8 cellular contexts compared by ENCODE assay signal in genomic region chr17:2796164-2797140, GRCh38. TPM values are rescaled to one million over a fixed set of nuclear protein-coding genes. Genes with fewer than 3 reads are reported as not detected.
DNase-seq lines count a peak whose midpoint lies in the region; ATAC-seq and TF ChIP-seq lines count a peak whose summit lies in the region.

TSS of gene RAP1GAP2 (plus strand) at chr17:2796438. CDS start at chr17:2796528, 90 bp downstream.

- H3K4me1 ChIP-seq in naive thymus-derived CD4-positive, alpha-beta T cell (ENCODE audit: control insufficient read depth in 2 of 2, insufficient read depth in 2 of 2, low read length in 2 of 2), result peaks cover 52 to 61% of the 10 kb centered on the region in 2 donors
- H3K4me1 ChIP-seq in suprapubic skin, result peaks cover 2% of the 10 kb centered on the region

- peaks cover 5% of the 10 kb centered on the region for H3K27me3 Mint-ChIP-seq in brain
- peaks cover 0 to 4% (median 0%) of the 10 kb centered on the region in 5 donors for H3K27me3 Mint-ChIP-seq in naive thymus-derived CD4-positive, alpha-beta T cell

- no peaks in the 10 kb centered on the region for H3K9me3 Mint-ChIP-seq in brain
- no peaks in the 10 kb centered on the region for H3K9me3 Mint-ChIP-seq in naive thymus-derived CD4-positive, alpha-beta T cell

- H3K27ac ChIP-seq in naive thymus-derived CD4-positive, alpha-beta T cell (ENCODE audit: low read depth, low read length), result no peak within 1 kb of the TSS
- no peak within 1 kb of the TSS for H3K27ac ChIP-seq in suprapubic skin

- TF ChIP-seq POLR2A in suprapubic skin (IDR thresholded peaks at IDR 0.05), result no peak

- DNase-seq in GDM1 (lab: John Stamatoyannopoulos, UW), result peak; percentile 94
- peak; percentile 78 for DNase-seq in T-helper 22 cell (ENCODE audit: low read depth)
- peak; percentile 49 to 75 (median 66) for DNase-seq in naive thymus-derived CD4-positive, alpha-beta T cell
- DNase-seq in suprapubic skin (ENCODE audit: low spot score in 2 of 2), result peak in 1 of 2 donors; percentile 77
- no peak for DNase-seq in T1000 (lab: John Stamatoyannopoulos, UW)
- no peak for DNase-seq in NCI-H2029 treated with DMSO at 0.1 percent for 48 hours (lab: John Stamatoyannopoulos, UW)

- H3K4me1 Mint-ChIP-seq in brain, result peaks cover 12% of the 10 kb centered on the region
- peaks cover 58 to 86% (median 74%) of the 10 kb centered on the region in 7 donors for H3K4me1 Mint-ChIP-seq in naive thymus-derived CD4-positive, alpha-beta T cell

- TF ChIP-seq CTCF in brain (conservative IDR thresholded peaks at IDR 0.05) (no peak), suprapubic skin (IDR thresholded peaks at IDR 0.05) (no peak)

- CTCF ChIA-PET in naive thymus-derived CD4-positive, alpha-beta T cell (lab: Charles Lee), result interaction anchor here (0.6 to 2.0 kb wide), 6 partner anchors 10 to 902 kb away, joined by 3 to 11 read pairs (median 4); no protein-coding TSS in a partner anchor

- intact Hi-C loops in naive thymus-derived CD4-positive, alpha-beta T cell (cut with micrococcal nuclease), result loop anchor here (1.0 kb wide), 2 partner anchors 10 to 18 kb away; no protein-coding TSS in a partner anchor

- H3K36me3 ChIP-seq in naive thymus-derived CD4-positive, alpha-beta T cell (ENCODE audit: control insufficient read depth in 2 of 3, insufficient read depth in 3 of 3, low read length in 3 of 3), result no peaks in the 10 kb centered on the region
- no peaks in the 10 kb centered on the region for H3K36me3 ChIP-seq in suprapubic skin

- H3K4me3 ChIP-seq in naive thymus-derived CD4-positive, alpha-beta T cell (ENCODE audit: low read length), result peak within 1 kb of the TSS; percentile 87
- H3K4me3 ChIP-seq in suprapubic skin, result peak within 1 kb of the TSS; percentile 33

- no peaks in the 10 kb centered on the region for H3K27me3 ChIP-seq in naive thymus-derived CD4-positive, alpha-beta T cell (ENCODE audit: control insufficient read depth in 2 of 2, insufficient read depth in 2 of 2, low read length in 2 of 2)
- peaks cover 38% of the 10 kb centered on the region for H3K27me3 ChIP-seq in suprapubic skin

- H3K27ac Mint-ChIP-seq in brain, result peak within 1 kb of the TSS in 2 of 5 experiments; percentile 13 to 79
- H3K27ac Mint-ChIP-seq in naive thymus-derived CD4-positive, alpha-beta T cell, result peak within 1 kb of the TSS; percentile 53 to 91 (median 74)

- H3K4me3 Mint-ChIP-seq in brain, result no peak within 1 kb of the TSS
- peak within 1 kb of the TSS; percentile 83 to 100 (median 93) for H3K4me3 Mint-ChIP-seq in naive thymus-derived CD4-positive, alpha-beta T cell

- H3K36me3 Mint-ChIP-seq in brain, result peaks cover 4% of the 10 kb centered on the region
- peaks cover 0 to 15% (median 0%) of the 10 kb centered on the region in 5 donors for H3K36me3 Mint-ChIP-seq in naive thymus-derived CD4-positive, alpha-beta T cell

- WGBS in suprapubic skin, result 55% methylated on average over 34 of the region's 39 CpGs

- POLR2A ChIA-PET in naive thymus-derived CD4-positive, alpha-beta T cell (lab: Charles Lee), result interaction anchor here (0.5 to 3.8 kb wide), 9 partner anchors 10 to 787 kb away, joined by 3 to 28 read pairs (median 4); no protein-coding TSS in a partner anchor

- no peaks in the 10 kb centered on the region for H3K9me3 ChIP-seq in naive thymus-derived CD4-positive, alpha-beta T cell (ENCODE audit: control insufficient read depth in 2 of 3, low read length in 3 of 3)
- no peaks in the 10 kb centered on the region for H3K9me3 ChIP-seq in suprapubic skin

- ATAC-seq in naive thymus-derived CD4-positive, alpha-beta T cell, result peak; percentile 91
- ATAC-seq in HG03521 (IDR thresholded peaks at IDR 0.05; ENCODE audit: unreplicated experiment), result no peak

- TF ChIP-seq EP300 in suprapubic skin (IDR thresholded peaks at IDR 0.05), result no peak

RNA-seq across cellular contexts. Expression of gene RAP1GAP2, which starts in this region (rescaled TPM):
- polyA plus RNA-seq in brain (ENCODE audit: insufficient read depth, low read depth, low replicate concordance), result 30.9 TPM
- 10 to 100 TPM in 3 of 5 experiments, 1 to 10 TPM in 1, under 1 TPM in 1; 0.54 to 95.6 (median 20.8) TPM for total RNA-seq in naive thymus-derived CD4-positive, alpha-beta T cell
- 1 to 10 TPM; 2.3 to 2.6 TPM for polyA plus RNA-seq in naive thymus-derived CD4-positive, alpha-beta T cell
- total RNA-seq in suprapubic skin, result 10 to 100 TPM; 10.8 to 18.3 (median 12.6) TPM

Comparison
In these comparisons a context has a peak if more than half of its experiments do, and no peak if none do; other contexts are left out.
1. DNase-seq: peak in GDM1 (single experiment), T-helper 22 cell (single experiment) and naive thymus-derived CD4-positive, alpha-beta T cell (9 of 9); none in T1000 (single experiment) and NCI-H2029 treated with DMSO at 0.1 percent for 48 hours (single experiment).
2. H3K4me3 Mint-ChIP-seq: peak in naive thymus-derived CD4-positive, alpha-beta T cell (10 of 10); none in brain (0 of 5).